Comparison of ENCODE assay signal across 1 cellular context in the genomic region with DNA sequence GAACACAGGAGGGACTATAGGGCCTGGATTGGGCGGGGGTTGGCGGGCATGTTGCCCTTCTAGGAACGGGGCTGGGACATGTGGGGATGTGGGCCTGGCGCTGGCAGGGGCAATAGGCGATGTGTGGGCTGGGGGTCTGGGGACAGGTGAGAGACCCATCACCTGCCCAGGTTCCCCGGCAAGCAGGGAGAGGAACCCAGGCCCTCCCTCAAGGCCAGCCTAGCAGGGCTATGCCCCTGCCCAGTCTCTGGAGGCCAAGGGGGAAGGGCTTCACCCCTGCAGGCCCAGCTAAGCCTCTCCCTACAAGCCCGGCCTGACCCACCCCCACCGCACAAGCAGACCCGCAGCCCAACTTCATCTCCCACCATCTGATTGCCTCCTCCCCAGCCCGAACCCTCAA.
TF ChIP-seq lines count a peak whose summit lies in the region.

No MANE protein-coding gene starts in this region.

TF ChIP-seq in HEK293, 187 proteins besides CTCF, POLR2A, EP300 and RAD21 (continued from another document):
- TF ChIP-seq ZNF837 (tag by site-specific recombination; IDR thresholded peaks at IDR 0.05) (no peak), ZNF830 (tag by site-specific recombination; IDR thresholded peaks at IDR 0.05; ENCODE audit: low read depth) (no peak)
